ENCODE assay signal across 1 cellular context in genomic region chr9:116288658-116289057, GRCh38.
A peak's percentile ranks its signal among the peaks of the same experiment; 100 is the strongest.
TF ChIP-seq lines count a peak whose summit lies in the region.

No MANE protein-coding gene starts in this region.

TF ChIP-seq in IMR-90, 13 proteins besides CTCF, POLR2A, EP300 and RAD21:
- peak; percentile 62; the same call in 1 of the 2 replicates for TF ChIP-seq BHLHE40 (IDR thresholded peaks at IDR 0.05; ENCODE audit: low read depth, low read length)
- TF ChIP-seq MXI1 (IDR thresholded peaks at IDR 0.05; ENCODE audit: borderline replicate concordance, low read depth, low read length), result no peak
- TF ChIP-seq SMC3 (IDR thresholded peaks at IDR 0.05; ENCODE audit: low read depth, low read length), result no peak; the same call in 1 of the 2 replicates
- peak; percentile 20 for TF ChIP-seq RCOR1 (IDR thresholded peaks at IDR 0.05; ENCODE audit: insufficient replicate concordance, low read length)
- TF ChIP-seq MAFK (IDR thresholded peaks at IDR 0.05; ENCODE audit: low read depth, low read length), result no peak
- TF ChIP-seq CEBPB (IDR thresholded peaks at IDR 0.05; ENCODE audit: low read depth, low read length), result 0 out of 2 replicates have a peak, but pooled peaks have one; percentile 35
- peak; percentile 89 for TF ChIP-seq FOS (IDR thresholded peaks at IDR 0.05; ENCODE audit: low read depth, low read length)
- TF ChIP-seq RFX5 (IDR thresholded peaks at IDR 0.05; ENCODE audit: low read depth, low read length), result no peak
